1 cellular context compared by ENCODE assay signal in the genomic region with DNA sequence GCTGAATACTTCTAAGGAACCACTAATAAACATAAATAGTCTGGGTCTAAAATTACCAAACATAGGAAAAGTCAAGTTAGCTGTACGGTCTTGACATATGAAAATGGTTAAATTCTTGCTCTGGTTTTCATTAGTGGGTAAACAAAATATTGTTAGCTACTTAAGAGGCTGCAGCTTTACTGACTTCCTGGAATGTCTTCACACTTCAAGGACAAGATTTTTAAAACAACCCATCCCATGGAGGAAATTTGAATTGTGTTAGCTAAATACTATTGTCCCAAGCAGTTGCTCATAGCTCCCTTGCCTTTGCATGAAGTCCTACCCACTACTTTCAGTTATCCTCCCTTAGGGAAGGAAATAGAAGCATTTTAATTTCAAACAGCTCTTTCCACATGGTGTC.
TF ChIP-seq lines count a peak whose summit lies in the region.

No MANE protein-coding gene starts in this region.

TF ChIP-seq in SK-N-SH treated with all-trans-retinoic acid at 6 μM for 48 hours, 23 proteins besides CTCF, POLR2A, EP300 and RAD21:
- TF ChIP-seq, protein P1, sequence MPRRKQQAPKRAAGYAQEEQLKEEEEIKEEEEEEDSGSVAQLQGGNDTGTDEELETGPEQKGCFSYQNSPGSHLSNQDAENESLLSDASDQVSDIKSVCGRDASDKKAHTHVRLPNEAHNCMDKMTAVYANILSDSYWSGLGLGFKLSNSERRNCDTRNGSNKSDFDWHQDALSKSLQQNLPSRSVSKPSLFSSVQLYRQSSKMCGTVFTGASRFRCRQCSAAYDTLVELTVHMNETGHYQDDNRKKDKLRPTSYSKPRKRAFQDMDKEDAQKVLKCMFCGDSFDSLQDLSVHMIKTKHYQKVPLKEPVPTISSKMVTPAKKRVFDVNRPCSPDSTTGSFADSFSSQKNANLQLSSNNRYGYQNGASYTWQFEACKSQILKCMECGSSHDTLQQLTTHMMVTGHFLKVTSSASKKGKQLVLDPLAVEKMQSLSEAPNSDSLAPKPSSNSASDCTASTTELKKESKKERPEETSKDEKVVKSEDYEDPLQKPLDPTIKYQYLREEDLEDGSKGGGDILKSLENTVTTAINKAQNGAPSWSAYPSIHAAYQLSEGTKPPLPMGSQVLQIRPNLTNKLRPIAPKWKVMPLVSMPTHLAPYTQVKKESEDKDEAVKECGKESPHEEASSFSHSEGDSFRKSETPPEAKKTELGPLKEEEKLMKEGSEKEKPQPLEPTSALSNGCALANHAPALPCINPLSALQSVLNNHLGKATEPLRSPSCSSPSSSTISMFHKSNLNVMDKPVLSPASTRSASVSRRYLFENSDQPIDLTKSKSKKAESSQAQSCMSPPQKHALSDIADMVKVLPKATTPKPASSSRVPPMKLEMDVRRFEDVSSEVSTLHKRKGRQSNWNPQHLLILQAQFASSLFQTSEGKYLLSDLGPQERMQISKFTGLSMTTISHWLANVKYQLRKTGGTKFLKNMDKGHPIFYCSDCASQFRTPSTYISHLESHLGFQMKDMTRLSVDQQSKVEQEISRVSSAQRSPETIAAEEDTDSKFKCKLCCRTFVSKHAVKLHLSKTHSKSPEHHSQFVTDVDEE (CRISPR knock-in tag; IDR thresholded peaks at IDR 0.05), result no peak
- TF ChIP-seq RARB (CRISPR knock-in tag; IDR thresholded peaks at IDR 0.05) (no peak), TCF4 (CRISPR knock-in tag; IDR thresholded peaks at IDR 0.05; ENCODE audit: borderline replicate concordance) (no peak), ZNF8 (CRISPR knock-in tag; IDR thresholded peaks at IDR 0.05) (no peak), ARNTL (CRISPR knock-in tag; IDR thresholded peaks at IDR 0.05; ENCODE audit: borderline replicate concordance, low read depth) (no peak), ZC3H10 (CRISPR knock-in tag; IDR thresholded peaks at IDR 0.05) (no peak), ZFP30 (CRISPR knock-in tag; IDR thresholded peaks at IDR 0.05) (no peak), GLIS3 (CRISPR knock-in tag; IDR thresholded peaks at IDR 0.05) (no peak), ZFP3 (CRISPR knock-in tag; IDR thresholded peaks at IDR 0.05) (no peak), ESRRG (CRISPR knock-in tag; IDR thresholded peaks at IDR 0.05) (no peak), BACH2 (CRISPR knock-in tag; IDR thresholded peaks at IDR 0.05; ENCODE audit: borderline replicate concordance) (no peak), CSDC2 (CRISPR knock-in tag; IDR thresholded peaks at IDR 0.05) (no peak), SNAI2 (CRISPR knock-in tag; IDR thresholded peaks at IDR 0.05) (no peak), PPARA (CRISPR knock-in tag; IDR thresholded peaks at IDR 0.05; ENCODE audit: borderline replicate concordance) (no peak)
- TF ChIP-seq, protein P2, sequence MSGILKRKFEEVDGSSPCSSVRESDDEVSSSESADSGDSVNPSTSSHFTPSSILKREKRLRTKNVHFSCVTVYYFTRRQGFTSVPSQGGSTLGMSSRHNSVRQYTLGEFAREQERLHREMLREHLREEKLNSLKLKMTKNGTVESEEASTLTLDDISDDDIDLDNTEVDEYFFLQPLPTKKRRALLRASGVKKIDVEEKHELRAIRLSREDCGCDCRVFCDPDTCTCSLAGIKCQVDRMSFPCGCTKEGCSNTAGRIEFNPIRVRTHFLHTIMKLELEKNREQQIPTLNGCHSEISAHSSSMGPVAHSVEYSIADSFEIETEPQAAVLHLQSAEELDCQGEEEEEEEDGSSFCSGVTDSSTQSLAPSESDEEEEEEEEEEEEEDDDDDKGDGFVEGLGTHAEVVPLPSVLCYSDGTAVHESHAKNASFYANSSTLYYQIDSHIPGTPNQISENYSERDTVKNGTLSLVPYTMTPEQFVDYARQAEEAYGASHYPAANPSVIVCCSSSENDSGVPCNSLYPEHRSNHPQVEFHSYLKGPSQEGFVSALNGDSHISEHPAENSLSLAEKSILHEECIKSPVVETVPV (CRISPR knock-in tag; IDR thresholded peaks at IDR 0.05), result no peak
- TF ChIP-seq, protein P3, sequence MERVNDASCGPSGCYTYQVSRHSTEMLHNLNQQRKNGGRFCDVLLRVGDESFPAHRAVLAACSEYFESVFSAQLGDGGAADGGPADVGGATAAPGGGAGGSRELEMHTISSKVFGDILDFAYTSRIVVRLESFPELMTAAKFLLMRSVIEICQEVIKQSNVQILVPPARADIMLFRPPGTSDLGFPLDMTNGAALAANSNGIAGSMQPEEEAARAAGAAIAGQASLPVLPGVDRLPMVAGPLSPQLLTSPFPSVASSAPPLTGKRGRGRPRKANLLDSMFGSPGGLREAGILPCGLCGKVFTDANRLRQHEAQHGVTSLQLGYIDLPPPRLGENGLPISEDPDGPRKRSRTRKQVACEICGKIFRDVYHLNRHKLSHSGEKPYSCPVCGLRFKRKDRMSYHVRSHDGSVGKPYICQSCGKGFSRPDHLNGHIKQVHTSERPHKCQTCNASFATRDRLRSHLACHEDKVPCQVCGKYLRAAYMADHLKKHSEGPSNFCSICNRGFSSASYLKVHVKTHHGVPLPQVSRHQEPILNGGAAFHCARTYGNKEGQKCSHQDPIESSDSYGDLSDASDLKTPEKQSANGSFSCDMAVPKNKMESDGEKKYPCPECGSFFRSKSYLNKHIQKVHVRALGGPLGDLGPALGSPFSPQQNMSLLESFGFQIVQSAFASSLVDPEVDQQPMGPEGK (CRISPR knock-in tag; IDR thresholded peaks at IDR 0.05; ENCODE audit: borderline replicate concordance), result no peak
